ENCODE assay signal across 1 cellular context in the genomic region with DNA sequence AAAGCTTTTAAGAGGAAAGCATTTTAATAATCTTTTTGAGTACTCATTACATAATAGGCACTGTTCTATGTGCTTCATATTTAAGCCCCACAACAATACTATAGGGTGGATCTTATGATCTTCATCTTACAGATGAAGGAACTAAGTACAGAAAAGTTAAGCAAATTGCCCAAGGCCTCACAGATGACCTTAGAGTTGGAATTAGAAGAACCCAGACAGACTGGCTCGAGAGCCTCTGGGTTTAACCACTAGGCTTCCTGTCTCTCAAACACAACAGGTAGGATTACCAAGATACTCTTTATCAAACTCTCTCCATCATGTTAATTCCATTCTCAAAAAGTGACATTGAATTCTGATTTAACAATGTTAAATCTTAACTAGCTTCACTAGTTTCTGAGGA.
TF ChIP-seq lines count a peak whose summit lies in the region.

No MANE protein-coding gene starts in this region.

TF ChIP-seq in IMR-90, 13 proteins besides CTCF, POLR2A, EP300 and RAD21:
- TF ChIP-seq MAFK (IDR thresholded peaks at IDR 0.05; ENCODE audit: low read depth, low read length) = no peak
- no peak for TF ChIP-seq NFE2L2 (IDR thresholded peaks at IDR 0.05; ENCODE audit: low read depth, low read length)
- TF ChIP-seq RFX5 (IDR thresholded peaks at IDR 0.05; ENCODE audit: low read depth, low read length) = no peak
- TF ChIP-seq USF2 (IDR thresholded peaks at IDR 0.05; ENCODE audit: low read depth, low read length) = no peak
- no peak for TF ChIP-seq ELK1 (IDR thresholded peaks at IDR 0.05; ENCODE audit: borderline replicate concordance, low read depth, low read length)
- no peak for TF ChIP-seq CHD1 (IDR thresholded peaks at IDR 0.05; ENCODE audit: low read depth, low read length)
- no peak for TF ChIP-seq MAZ (IDR thresholded peaks at IDR 0.05; ENCODE audit: borderline replicate concordance, low read depth, low read length)
